In the genomic region with DNA sequence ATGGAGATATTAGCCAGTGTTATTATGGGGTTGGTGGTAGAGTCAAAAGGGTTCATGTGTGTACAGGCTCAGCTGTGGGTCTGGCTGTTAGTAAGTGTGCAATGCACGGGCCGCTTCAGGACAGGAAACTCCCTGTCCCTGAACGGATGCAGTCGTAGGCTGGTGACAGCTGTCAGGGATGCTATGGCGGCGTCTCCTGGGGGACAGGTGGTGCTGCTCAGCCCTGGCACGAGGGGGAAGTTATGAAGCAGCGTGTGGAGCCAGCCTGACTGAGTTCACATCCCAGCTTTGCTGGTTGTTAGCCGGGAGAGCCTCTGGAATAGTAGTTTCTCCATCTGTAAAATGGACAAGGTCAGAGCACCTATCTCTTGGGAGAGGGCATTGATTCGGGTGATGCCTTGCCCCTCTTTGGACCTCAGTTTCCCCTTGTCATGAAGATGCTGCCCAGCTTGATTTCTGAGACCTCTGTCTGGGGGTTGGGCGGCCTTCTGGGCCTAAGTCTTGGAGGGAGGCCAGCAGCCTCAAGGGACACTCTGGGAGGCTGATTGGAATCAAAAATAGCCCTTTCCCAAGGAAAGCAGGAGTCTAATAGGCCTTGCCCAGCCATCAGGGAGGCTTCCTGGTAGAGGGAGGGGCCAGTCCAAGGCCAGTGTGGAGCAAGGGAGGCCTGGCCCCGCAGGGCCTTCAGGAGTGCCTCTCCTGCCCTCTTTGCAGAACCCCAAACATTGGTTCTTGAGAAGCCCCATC, we compare ENCODE assay signal across 16 cellular contexts. TPM values are rescaled to one million over a fixed set of nuclear protein-coding genes. Genes with fewer than 3 reads are reported as not detected.
DNase-seq lines count a peak whose midpoint lies in the region; ATAC-seq and TF ChIP-seq lines count a peak whose summit lies in the region.
"Had no signal": no experiment of that assay in that cellular context is flagged by ENCODE, and none has a peak within 500 bp of the region (broad histone marks: within the 10 kb centered on the region; RNA-seq: fewer than 3 reads in every experiment).

No MANE protein-coding gene starts in this region.

- DNase-seq in CD14-positive monocyte (ENCODE audit: low spot score), result no peak
- no peak for DNase-seq in activated CD4-positive, alpha-beta memory T cell treated with anti-CD3 and anti-CD28 coated beads, Interleukin-2, amount 10 ng/mL, durations not matched to agents 7 days and 5 days
- no peak for DNase-seq in GM19240 (ENCODE audit: insufficient read length, low spot score)
- no peak for DNase-seq in upper lobe of right lung
- DNase-seq in activated gamma-delta T cell treated with Interleukin-2 at 50 U/mL for 16 hours, result no peak
- DNase-seq: activated T-cell treated with anti-CD3 and anti-CD28 coated beads, Interleukin-2, amount 50 U/mL, for 72 hours; NCI-H1436; occipital lobe; PC-3; stimulated activated CD4-positive, alpha-beta T cell treated with anti-CD3 and anti-CD28 coated beads, Interleukin-2, amount 100 ng/mL, for 48 hours had no signal

- TF ChIP-seq CTCF in CD14-positive monocyte (IDR thresholded peaks at IDR 0.05) (no peak), upper lobe of right lung (IDR thresholded peaks at IDR 0.05) (no peak)

- H3K36me3 ChIP-seq in muscle layer of colon (ENCODE audit: insufficient read depth, low read length) (peaks cover 12% of the 10 kb centered on the region), upper lobe of right lung (no peaks in the 10 kb centered on the region)

- no peak overlapping the region for H3K4me3 ChIP-seq in muscle layer of colon (ENCODE audit: low read depth in 1 of 2, low read length in 2 of 2)
- no peak overlapping the region for H3K4me3 ChIP-seq in upper lobe of right lung

- peak; percentile 35 for TF ChIP-seq POLR2A in GM19193 (IDR thresholded peaks at IDR 0.05; ENCODE audit: extremely low read depth, insufficient read depth, insufficient read length)

- peak overlapping the region in 6 of 7 donors; percentile 14 to 79 (median 41) for H3K27ac Mint-ChIP-seq in CD14-positive monocyte
- H3K27ac Mint-ChIP-seq in activated CD4-positive, alpha-beta memory T cell treated with anti-CD3 and anti-CD28 coated beads, Interleukin-2, amount 10 ng/mL, durations not matched to agents 7 days and 5 days, result peak overlapping the region; percentile 55
- H3K27ac Mint-ChIP-seq: activated T-cell treated with anti-CD3 and anti-CD28 coated beads, Interleukin-2, amount 50 U/mL, for 72 hours had no signal

- H3K27me3 ChIP-seq in muscle layer of colon (ENCODE audit: control insufficient read depth in 1 of 2, insufficient read depth in 2 of 2, low read length in 2 of 2) (no peaks in the 10 kb centered on the region), upper lobe of right lung (no peaks in the 10 kb centered on the region)

- POLR2A ChIA-PET in activated CD4-positive, alpha-beta memory T cell treated with anti-CD3 and anti-CD28 coated beads, Interleukin-2, amount 10 ng/mL, durations not matched to agents 7 days and 5 days (lab: Charles Lee), result interaction anchor here (0.7 to 13.5 kb wide), 7 partner anchors 9 to 42 kb away, joined by 3 to 616 read pairs (median 9); no protein-coding TSS in a partner anchor

- peak overlapping the region in 1 of 2 donors; percentile 15 for H3K4me3 Mint-ChIP-seq in CD14-positive monocyte
- no peak overlapping the region for H3K4me3 Mint-ChIP-seq in activated CD4-positive, alpha-beta memory T cell treated with anti-CD3 and anti-CD28 coated beads, Interleukin-2, amount 10 ng/mL, durations not matched to agents 7 days and 5 days

- intact Hi-C loops in CD14-positive monocyte (cut with micrococcal nuclease) (loop anchor here in 1 of 2 donors (10.0 kb wide), 1 partner anchor 634 kb away; a partner anchor contains a TSS), upper lobe of right lung (cut with DNase I) (no loop called here)

- no peak for ATAC-seq in upper lobe of right lung
- no peak for ATAC-seq in HG03139 (IDR thresholded peaks at IDR 0.05; ENCODE audit: unreplicated experiment)
- ATAC-seq: activated T-cell treated with anti-CD3 and anti-CD28 coated beads, Interleukin-2, amount 50 U/mL, for 72 hours; PC-3 had no signal

- H3K9me3 Mint-ChIP-seq in CD14-positive monocyte, result peaks cover 0 to 1% (median 0%) of the 10 kb centered on the region in 7 donors
- H3K9me3 Mint-ChIP-seq in activated CD4-positive, alpha-beta memory T cell treated with anti-CD3 and anti-CD28 coated beads, Interleukin-2, amount 10 ng/mL, durations not matched to agents 7 days and 5 days, result peaks cover 8% of the 10 kb centered on the region

- H3K9me3 ChIP-seq in muscle layer of colon (ENCODE audit: low read length), result no peaks in the 10 kb centered on the region
- H3K9me3 ChIP-seq in upper lobe of right lung, result no peaks in the 10 kb centered on the region

- H3K27me3 Mint-ChIP-seq in CD14-positive monocyte (ENCODE audit: low read depth in 3 of 3), result peaks cover 5 to 14% (median 10%) of the 10 kb centered on the region in 3 donors
- no peaks in the 10 kb centered on the region for H3K27me3 Mint-ChIP-seq in activated CD4-positive, alpha-beta memory T cell treated with anti-CD3 and anti-CD28 coated beads, Interleukin-2, amount 10 ng/mL, durations not matched to agents 7 days and 5 days

- peaks cover 59% of the 10 kb centered on the region for H3K4me1 Mint-ChIP-seq in CD14-positive monocyte
- H3K4me1 Mint-ChIP-seq in activated CD4-positive, alpha-beta memory T cell treated with anti-CD3 and anti-CD28 coated beads, Interleukin-2, amount 10 ng/mL, durations not matched to agents 7 days and 5 days, result peaks cover 89% of the 10 kb centered on the region

- CTCF ChIA-PET in activated CD4-positive, alpha-beta memory T cell treated with anti-CD3 and anti-CD28 coated beads, Interleukin-2, amount 10 ng/mL, durations not matched to agents 7 days and 5 days (lab: Charles Lee), result interaction anchor here (1.1 to 13.5 kb wide), 6 partner anchors 12 to 167 kb away, joined by 3 to 354 read pairs (median 11); a partner anchor contains a TSS

- no peak overlapping the region for H3K9ac ChIP-seq in muscle layer of colon (ENCODE audit: low read length)

- H3K27ac ChIP-seq in muscle layer of colon (ENCODE audit: low read depth, low read length), result peak overlapping the region; percentile 64
- H3K27ac ChIP-seq in upper lobe of right lung, result no peak overlapping the region

- H3K4me1 ChIP-seq in muscle layer of colon (ENCODE audit: insufficient read depth, low read length) (peaks cover 83% of the 10 kb centered on the region), upper lobe of right lung (peaks cover 29% of the 10 kb centered on the region)

- peaks cover 0 to 8% of the 10 kb centered on the region in 2 donors for H3K36me3 Mint-ChIP-seq in CD14-positive monocyte
- H3K36me3 Mint-ChIP-seq in activated CD4-positive, alpha-beta memory T cell treated with anti-CD3 and anti-CD28 coated beads, Interleukin-2, amount 10 ng/mL, durations not matched to agents 7 days and 5 days (ENCODE audit: low read depth), result peaks cover 57% of the 10 kb centered on the region

RNA-seq across cellular contexts. Expression of a gene that starts 7.1 kb away (rescaled TPM):
- 1 to 10 TPM in 1 of 2 donors, under 1 TPM in 1; 0.25 to 1.4 TPM for polyA plus RNA-seq in CD14-positive monocyte
- 10 to 100 TPM; 93.9 to 99.3 TPM for total RNA-seq in activated CD4-positive, alpha-beta memory T cell treated with anti-CD3 and anti-CD28 coated beads, Interleukin-2, amount 10 ng/mL, durations not matched to agents 7 days and 5 days
- 3.2 TPM for total RNA-seq in upper lobe of right lung
- total RNA-seq: occipital lobe had no signal

RNA-seq across cellular contexts. Expression of a gene that starts 27.8 kb away (rescaled TPM):
- not detected for polyA plus RNA-seq in CD14-positive monocyte
- under 1 TPM in 1 of 2 experiments, not detected in 1; 0.45 TPM for total RNA-seq in activated CD4-positive, alpha-beta memory T cell treated with anti-CD3 and anti-CD28 coated beads, Interleukin-2, amount 10 ng/mL, durations not matched to agents 7 days and 5 days
- total RNA-seq in upper lobe of right lung, result not detected
- total RNA-seq: cerebellum, occipital lobe, PC-3, subcutaneous adipose tissue had no signal
- polyA plus RNA-seq: keratinocyte had no signal

RNA-seq across cellular contexts. Expression of a gene that starts 42.1 kb away (rescaled TPM):
- polyA plus RNA-seq in CD14-positive monocyte, result not detected
- not detected for total RNA-seq in activated CD4-positive, alpha-beta memory T cell treated with anti-CD3 and anti-CD28 coated beads, Interleukin-2, amount 10 ng/mL, durations not matched to agents 7 days and 5 days
- 3.5 TPM for total RNA-seq in upper lobe of right lung
- total RNA-seq: activated T-cell treated with anti-CD3 and anti-CD28 coated beads, Interleukin-2, amount 50 U/mL, for 72 hours; PC-3; subcutaneous adipose tissue had no signal

RNA-seq across cellular contexts. Expression of a gene that starts 56.9 kb away (rescaled TPM):
- polyA plus RNA-seq in CD14-positive monocyte, result under 1 TPM; 0.28 to 0.95 TPM
- 1 to 10 TPM; 7.3 to 7.9 TPM for total RNA-seq in activated CD4-positive, alpha-beta memory T cell treated with anti-CD3 and anti-CD28 coated beads, Interleukin-2, amount 10 ng/mL, durations not matched to agents 7 days and 5 days
- total RNA-seq in upper lobe of right lung, result 1.0 TPM

Comparison
In these comparisons a context has a peak if more than half of its experiments do, and no peak if none do; other contexts are left out.
1. RNA of a gene that starts 7.1 kb away (total RNA-seq): 93.9 to 99.3 TPM in activated CD4-positive, alpha-beta memory T cell treated with anti-CD3 and anti-CD28 coated beads, Interleukin-2, amount 10 ng/mL, durations not matched to agents 7 days and 5 days; 3.2 TPM in upper lobe of right lung (single experiment); every median in the first group is over 10 times any median in the second.